1 cellular context compared by ENCODE assay signal in the genomic region with DNA sequence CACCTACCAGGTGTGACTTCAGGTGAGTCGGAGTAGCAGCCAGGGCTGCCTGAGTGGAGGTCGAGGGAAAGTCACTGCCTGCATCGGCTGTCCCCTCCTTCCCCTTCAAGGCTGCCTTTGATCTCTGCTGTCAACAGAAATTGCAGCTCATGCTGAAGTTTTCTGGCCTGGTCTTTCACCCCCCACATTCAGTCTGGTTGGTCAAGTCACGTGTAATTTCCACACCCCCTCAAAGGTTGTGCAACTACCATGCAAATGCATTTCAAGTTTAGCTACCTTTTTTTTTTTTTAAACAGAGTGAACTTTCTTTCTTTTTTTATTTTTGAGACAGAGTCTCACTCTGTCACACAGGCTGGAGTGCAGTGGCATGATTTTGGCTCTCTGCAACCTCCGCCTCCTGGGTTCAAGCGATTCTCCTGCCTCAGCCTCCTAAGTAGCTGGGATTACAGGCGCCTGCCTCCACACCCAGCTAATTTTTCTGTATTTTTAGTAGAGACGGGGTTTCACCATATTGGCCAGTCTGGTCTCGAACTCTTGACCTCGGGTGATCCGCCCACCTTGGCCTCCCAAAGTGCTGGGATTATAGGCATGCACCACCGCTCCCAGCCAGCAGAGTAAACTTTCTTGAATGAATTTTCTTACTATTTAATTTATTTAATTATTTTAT.
A peak's percentile ranks its signal among the peaks of the same experiment; 100 is the strongest.
TF ChIP-seq lines count a peak whose summit lies in the region.
"Not testable (repeated sequence)": the region's sequence is repeated elsewhere in the genome, so short reads cannot be mapped to it uniquely, and the experiment has no call there.

No MANE protein-coding gene starts in this region.

TF ChIP-seq in HepG2, 621 proteins besides CTCF, POLR2A, EP300 and RAD21 (continued from another document and continues in another):
- TF ChIP-seq AHDC1 (CRISPR knock-in tag; IDR thresholded peaks at IDR 0.05; ENCODE audit: borderline replicate concordance), result 0 out of 2 replicates have a peak, but pooled peaks have one; percentile 25
- TF ChIP-seq, protein P1, sequence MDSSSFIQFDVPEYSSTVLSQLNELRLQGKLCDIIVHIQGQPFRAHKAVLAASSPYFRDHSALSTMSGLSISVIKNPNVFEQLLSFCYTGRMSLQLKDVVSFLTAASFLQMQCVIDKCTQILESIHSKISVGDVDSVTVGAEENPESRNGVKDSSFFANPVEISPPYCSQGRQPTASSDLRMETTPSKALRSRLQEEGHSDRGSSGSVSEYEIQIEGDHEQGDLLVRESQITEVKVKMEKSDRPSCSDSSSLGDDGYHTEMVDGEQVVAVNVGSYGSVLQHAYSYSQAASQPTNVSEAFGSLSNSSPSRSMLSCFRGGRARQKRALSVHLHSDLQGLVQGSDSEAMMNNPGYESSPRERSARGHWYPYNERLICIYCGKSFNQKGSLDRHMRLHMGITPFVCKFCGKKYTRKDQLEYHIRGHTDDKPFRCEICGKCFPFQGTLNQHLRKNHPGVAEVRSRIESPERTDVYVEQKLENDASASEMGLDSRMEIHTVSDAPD (CRISPR knock-in tag; IDR thresholded peaks at IDR 0.05), result 0 out of 2 replicates have a peak, but pooled peaks have one; percentile 26
- TF ChIP-seq, protein P2, sequence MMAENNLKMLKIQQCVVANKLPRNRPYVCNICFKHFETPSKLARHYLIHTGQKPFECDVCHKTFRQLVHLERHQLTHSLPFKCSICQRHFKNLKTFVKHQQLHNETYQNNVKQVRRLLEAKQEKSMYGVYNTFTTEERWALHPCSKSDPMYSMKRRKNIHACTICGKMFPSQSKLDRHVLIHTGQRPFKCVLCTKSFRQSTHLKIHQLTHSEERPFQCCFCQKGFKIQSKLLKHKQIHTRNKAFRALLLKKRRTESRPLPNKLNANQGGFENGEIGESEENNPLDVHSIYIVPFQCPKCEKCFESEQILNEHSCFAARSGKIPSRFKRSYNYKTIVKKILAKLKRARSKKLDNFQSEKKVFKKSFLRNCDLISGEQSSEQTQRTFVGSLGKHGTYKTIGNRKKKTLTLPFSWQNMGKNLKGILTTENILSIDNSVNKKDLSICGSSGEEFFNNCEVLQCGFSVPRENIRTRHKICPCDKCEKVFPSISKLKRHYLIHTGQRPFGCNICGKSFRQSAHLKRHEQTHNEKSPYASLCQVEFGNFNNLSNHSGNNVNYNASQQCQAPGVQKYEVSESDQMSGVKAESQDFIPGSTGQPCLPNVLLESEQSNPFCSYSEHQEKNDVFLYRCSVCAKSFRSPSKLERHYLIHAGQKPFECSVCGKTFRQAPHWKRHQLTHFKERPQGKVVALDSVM (CRISPR knock-in tag; IDR thresholded peaks at IDR 0.05), result peak; percentile 82; the same call in 1 of the 2 replicates
- TF ChIP-seq GFI1 (CRISPR knock-in tag; IDR thresholded peaks at IDR 0.05; ENCODE audit: borderline replicate concordance), result peak; percentile 55; the same call in 1 of the 2 replicates
- TF ChIP-seq HDAC1 (CRISPR knock-in tag; IDR thresholded peaks at IDR 0.05), result peak; percentile 84
- TF ChIP-seq, protein P3, sequence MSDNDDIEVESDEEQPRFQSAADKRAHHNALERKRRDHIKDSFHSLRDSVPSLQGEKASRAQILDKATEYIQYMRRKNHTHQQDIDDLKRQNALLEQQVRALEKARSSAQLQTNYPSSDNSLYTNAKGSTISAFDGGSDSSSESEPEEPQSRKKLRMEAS (IDR thresholded peaks at IDR 0.05), result peak; percentile 50
- peak; percentile 53; the same call in 1 of the 2 replicates for TF ChIP-seq ARNT2 (CRISPR knock-in tag; IDR thresholded peaks at IDR 0.05; ENCODE audit: low read depth)
- peak; percentile 89 for TF ChIP-seq RXRB (CRISPR knock-in tag; IDR thresholded peaks at IDR 0.05; ENCODE audit: borderline replicate concordance)
- TF ChIP-seq STAG1 (CRISPR knock-in tag; IDR thresholded peaks at IDR 0.05), result peak; percentile 7; the same call in 1 of the 2 replicates
- TF ChIP-seq ZNF780A (CRISPR knock-in tag; IDR thresholded peaks at IDR 0.05), result 0 out of 2 replicates have a peak, but pooled peaks have one; percentile 41
- peak; percentile 72; the same call in 1 of the 2 replicates for TF ChIP-seq ZBTB10 (CRISPR knock-in tag; IDR thresholded peaks at IDR 0.05; ENCODE audit: borderline replicate concordance)
- not testable (repeated sequence) for TF ChIP-seq GABPA (IDR thresholded peaks at IDR 0.05; ENCODE audit: low read depth, low read length); LCORL (IDR thresholded peaks at IDR 0.05); FOXP1 (IDR thresholded peaks at IDR 0.05)
- peak; percentile 58; the same call in 1 of the 2 replicates for TF ChIP-seq GABPA (CRISPR knock-in tag; IDR thresholded peaks at IDR 0.05; ENCODE audit: low read depth)
- TF ChIP-seq LCORL (CRISPR knock-in tag; IDR thresholded peaks at IDR 0.05), result peak; percentile 76
- peak; percentile 59 for TF ChIP-seq ZBTB7B (CRISPR knock-in tag; IDR thresholded peaks at IDR 0.05)
- 0 out of 2 replicates have a peak, but pooled peaks have one; percentile 17 for TF ChIP-seq RELA (CRISPR knock-in tag; IDR thresholded peaks at IDR 0.05)
- TF ChIP-seq, protein P4, sequence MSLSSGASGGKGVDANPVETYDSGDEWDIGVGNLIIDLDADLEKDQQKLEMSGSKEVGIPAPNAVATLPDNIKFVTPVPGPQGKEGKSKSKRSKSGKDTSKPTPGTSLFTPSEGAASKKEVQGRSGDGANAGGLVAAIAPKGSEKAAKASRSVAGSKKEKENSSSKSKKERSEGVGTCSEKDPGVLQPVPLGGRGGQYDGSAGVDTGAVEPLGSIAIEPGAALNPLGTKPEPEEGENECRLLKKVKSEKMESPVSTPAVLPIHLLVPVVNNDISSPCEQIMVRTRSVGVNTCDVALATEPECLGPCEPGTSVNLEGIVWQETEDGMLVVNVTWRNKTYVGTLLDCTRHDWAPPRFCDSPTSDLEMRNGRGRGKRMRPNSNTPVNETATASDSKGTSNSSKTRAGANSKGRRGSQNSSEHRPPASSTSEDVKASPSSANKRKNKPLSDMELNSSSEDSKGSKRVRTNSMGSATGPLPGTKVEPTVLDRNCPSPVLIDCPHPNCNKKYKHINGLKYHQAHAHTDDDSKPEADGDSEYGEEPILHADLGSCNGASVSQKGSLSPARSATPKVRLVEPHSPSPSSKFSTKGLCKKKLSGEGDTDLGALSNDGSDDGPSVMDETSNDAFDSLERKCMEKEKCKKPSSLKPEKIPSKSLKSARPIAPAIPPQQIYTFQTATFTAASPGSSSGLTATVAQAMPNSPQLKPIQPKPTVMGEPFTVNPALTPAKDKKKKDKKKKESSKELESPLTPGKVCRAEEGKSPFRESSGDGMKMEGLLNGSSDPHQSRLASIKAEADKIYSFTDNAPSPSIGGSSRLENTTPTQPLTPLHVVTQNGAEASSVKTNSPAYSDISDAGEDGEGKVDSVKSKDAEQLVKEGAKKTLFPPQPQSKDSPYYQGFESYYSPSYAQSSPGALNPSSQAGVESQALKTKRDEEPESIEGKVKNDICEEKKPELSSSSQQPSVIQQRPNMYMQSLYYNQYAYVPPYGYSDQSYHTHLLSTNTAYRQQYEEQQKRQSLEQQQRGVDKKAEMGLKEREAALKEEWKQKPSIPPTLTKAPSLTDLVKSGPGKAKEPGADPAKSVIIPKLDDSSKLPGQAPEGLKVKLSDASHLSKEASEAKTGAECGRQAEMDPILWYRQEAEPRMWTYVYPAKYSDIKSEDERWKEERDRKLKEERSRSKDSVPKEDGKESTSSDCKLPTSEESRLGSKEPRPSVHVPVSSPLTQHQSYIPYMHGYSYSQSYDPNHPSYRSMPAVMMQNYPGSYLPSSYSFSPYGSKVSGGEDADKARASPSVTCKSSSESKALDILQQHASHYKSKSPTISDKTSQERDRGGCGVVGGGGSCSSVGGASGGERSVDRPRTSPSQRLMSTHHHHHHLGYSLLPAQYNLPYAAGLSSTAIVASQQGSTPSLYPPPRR (CRISPR knock-in tag; IDR thresholded peaks at IDR 0.05; ENCODE audit: borderline replicate concordance), result peak; percentile 79; the same call in 1 of the 2 replicates
- TF ChIP-seq KAT8 (CRISPR knock-in tag; IDR thresholded peaks at IDR 0.05), result peak; percentile 41; the same call in 1 of the 2 replicates
- 0 out of 2 replicates have a peak, but pooled peaks have one; percentile 53 for TF ChIP-seq ZNF580 (CRISPR knock-in tag; IDR thresholded peaks at IDR 0.05; ENCODE audit: borderline replicate concordance, low read depth)
- peak; percentile 71; the same call in 1 of the 2 replicates for TF ChIP-seq HOXA3 (CRISPR knock-in tag; IDR thresholded peaks at IDR 0.05)
- TF ChIP-seq, protein P5, sequence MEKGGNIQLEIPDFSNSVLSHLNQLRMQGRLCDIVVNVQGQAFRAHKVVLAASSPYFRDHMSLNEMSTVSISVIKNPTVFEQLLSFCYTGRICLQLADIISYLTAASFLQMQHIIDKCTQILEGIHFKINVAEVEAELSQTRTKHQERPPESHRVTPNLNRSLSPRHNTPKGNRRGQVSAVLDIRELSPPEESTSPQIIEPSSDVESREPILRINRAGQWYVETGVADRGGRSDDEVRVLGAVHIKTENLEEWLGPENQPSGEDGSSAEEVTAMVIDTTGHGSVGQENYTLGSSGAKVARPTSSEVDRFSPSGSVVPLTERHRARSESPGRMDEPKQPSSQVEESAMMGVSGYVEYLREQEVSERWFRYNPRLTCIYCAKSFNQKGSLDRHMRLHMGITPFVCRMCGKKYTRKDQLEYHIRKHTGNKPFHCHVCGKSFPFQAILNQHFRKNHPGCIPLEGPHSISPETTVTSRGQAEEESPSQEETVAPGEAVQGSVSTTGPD (CRISPR knock-in tag; IDR thresholded peaks at IDR 0.05), result 0 out of 2 replicates have a peak, but pooled peaks have one; percentile 40
- 0 out of 2 replicates have a peak, but pooled peaks have one; percentile 20 for TF ChIP-seq MAFF (IDR thresholded peaks at IDR 0.05; ENCODE audit: low read depth, low read length)
- peak; percentile 90 for TF ChIP-seq FOXP1 (CRISPR knock-in tag; IDR thresholded peaks at IDR 0.05)
- peak; percentile 49; the same call in 1 of the 2 replicates for TF ChIP-seq ZKSCAN8 (CRISPR knock-in tag; IDR thresholded peaks at IDR 0.05; ENCODE audit: borderline replicate concordance)
- TF ChIP-seq KDM5B (CRISPR knock-in tag; IDR thresholded peaks at IDR 0.05; ENCODE audit: borderline replicate concordance), result peak; percentile 32; the same call in 1 of the 2 replicates
- TF ChIP-seq ATF1 (CRISPR knock-in tag; IDR thresholded peaks at IDR 0.05), result peak; percentile 50; the same call in 1 of the 2 replicates
- peak; percentile 70; the same call in 1 of the 2 replicates for TF ChIP-seq POLR2G (IDR thresholded peaks at IDR 0.05; ENCODE audit: low read depth, low read length)
- 0 out of 2 replicates have a peak, but pooled peaks have one; percentile 64 for TF ChIP-seq NR2C2 (CRISPR knock-in tag; IDR thresholded peaks at IDR 0.05; ENCODE audit: borderline replicate concordance)
- TF ChIP-seq, protein P6, sequence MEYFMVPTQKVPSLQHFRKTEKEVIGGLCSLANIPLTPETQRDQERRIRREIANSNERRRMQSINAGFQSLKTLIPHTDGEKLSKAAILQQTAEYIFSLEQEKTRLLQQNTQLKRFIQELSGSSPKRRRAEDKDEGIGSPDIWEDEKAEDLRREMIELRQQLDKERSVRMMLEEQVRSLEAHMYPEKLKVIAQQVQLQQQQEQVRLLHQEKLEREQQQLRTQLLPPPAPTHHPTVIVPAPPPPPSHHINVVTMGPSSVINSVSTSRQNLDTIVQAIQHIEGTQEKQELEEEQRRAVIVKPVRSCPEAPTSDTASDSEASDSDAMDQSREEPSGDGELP (IDR thresholded peaks at IDR 0.05; ENCODE audit: borderline replicate concordance, low read depth), result peak; percentile 51; the same call in 1 of the 2 replicates
- peak; percentile 94 for TF ChIP-seq ZEB1 (IDR thresholded peaks at IDR 0.05; ENCODE audit: insufficient replicate concordance, low read depth)
